ENCODE assay signal across 21 cellular contexts in the genomic region with DNA sequence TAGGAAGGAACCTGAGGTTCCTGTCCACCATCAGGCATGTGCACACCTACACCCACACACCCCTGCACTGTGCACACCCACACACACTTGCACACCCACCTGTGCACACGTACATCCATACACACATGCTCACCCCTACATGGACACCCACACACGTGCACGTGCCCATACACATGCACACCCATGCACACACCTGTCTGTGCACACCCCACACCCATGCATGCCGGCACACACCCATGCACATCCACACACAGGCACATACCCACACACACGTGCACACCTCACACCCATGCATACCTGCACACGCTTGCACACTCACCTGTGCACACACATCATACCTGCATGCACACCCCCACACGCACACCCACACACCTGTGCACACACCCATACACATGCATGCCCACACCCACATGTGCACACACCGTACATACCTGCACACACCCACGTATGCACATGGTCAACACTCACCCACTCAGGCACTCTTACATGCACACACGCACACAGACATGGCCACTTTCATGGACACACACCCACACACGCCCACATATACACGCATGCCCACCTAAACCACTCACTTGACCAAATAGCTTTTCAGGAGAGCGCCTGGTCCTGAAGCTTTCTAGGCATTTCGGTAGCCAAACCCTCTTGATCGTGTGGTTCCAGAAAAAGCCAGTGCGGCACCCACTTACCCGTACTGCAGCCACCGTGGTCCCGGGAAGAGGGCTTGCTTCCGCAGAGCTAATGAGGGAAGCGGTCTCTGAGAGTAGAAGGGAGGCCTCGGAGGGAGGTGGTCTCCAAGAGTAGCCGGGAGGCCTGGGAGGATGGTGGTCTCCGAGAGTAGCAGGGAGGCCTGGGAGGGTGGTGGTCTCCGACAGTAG. TPM values are rescaled to one million over a fixed set of nuclear protein-coding genes. Genes with fewer than 3 reads are reported as not detected.
DNase-seq lines count a peak whose midpoint lies in the region; ATAC-seq lines count a peak whose summit lies in the region.
"Had no signal": no experiment of that assay in that cellular context is flagged by ENCODE, and none has a peak within 500 bp of the region (broad histone marks: within the 10 kb centered on the region; RNA-seq: fewer than 3 reads in every experiment).

No MANE protein-coding gene starts in this region.

- peaks cover 2% of the 10 kb centered on the region for H3K27me3 Mint-ChIP-seq in activated CD4-positive, alpha-beta memory T cell treated with anti-CD3 and anti-CD28 coated beads for 36 hours
- H3K27me3 Mint-ChIP-seq in activated CD4-positive, alpha-beta memory T cell treated with anti-CD3 and anti-CD28 coated beads, Interleukin-2, amount 10 ng/mL, durations not matched to agents 7 days and 5 days = peaks cover 1% of the 10 kb centered on the region
- H3K27me3 Mint-ChIP-seq in T-helper 17 cell = no peaks in the 10 kb centered on the region
- no peaks in the 10 kb centered on the region for H3K27me3 Mint-ChIP-seq in memory B cell
- H3K27me3 Mint-ChIP-seq in stimulated activated memory B cell treated with anti-CD40 and anti-IgM and Interleukin-4, amounts not matched to agents 10 μg/mL and 1 μg/mL and 100 μg/mL, for 72 hours = no peaks in the 10 kb centered on the region

- no peak for ATAC-seq in T-helper 17 cell
- ATAC-seq in memory B cell (ENCODE audit: low read depth) = no peak
- no peak for ATAC-seq in stimulated activated memory B cell treated with anti-CD40 and anti-IgM and Interleukin-4, amounts not matched to agents 10 μg/mL and 1 μg/mL and 100 μg/mL, for 72 hours
- no peak for ATAC-seq in HG03439 (IDR thresholded peaks at IDR 0.05; ENCODE audit: unreplicated experiment)
- no peak for ATAC-seq in HG03469 (IDR thresholded peaks at IDR 0.05; ENCODE audit: unreplicated experiment)
- no peak for ATAC-seq in HG03039 (IDR thresholded peaks at IDR 0.05; ENCODE audit: unreplicated experiment)

- CTCF ChIA-PET in activated CD4-positive, alpha-beta memory T cell treated with anti-CD3 and anti-CD28 coated beads for 36 hours (lab: Charles Lee) = interaction anchor here (0.8 to 5.5 kb wide), 4 partner anchors 20 to 264 kb away, joined by 3 to 38 read pairs (median 4); no protein-coding TSS in a partner anchor
- CTCF ChIA-PET in activated CD4-positive, alpha-beta memory T cell treated with anti-CD3 and anti-CD28 coated beads, Interleukin-2, amount 10 ng/mL, durations not matched to agents 7 days and 5 days (lab: Charles Lee) = interaction anchor here (1.4 to 1.7 kb wide), 4 partner anchors 10 to 236 kb away, joined by 3 to 10 read pairs (median 4); no protein-coding TSS in a partner anchor

- POLR2A ChIA-PET in activated CD4-positive, alpha-beta memory T cell treated with anti-CD3 and anti-CD28 coated beads for 36 hours (lab: Charles Lee) = no interaction called here
- POLR2A ChIA-PET in activated CD4-positive, alpha-beta memory T cell treated with anti-CD3 and anti-CD28 coated beads, Interleukin-2, amount 10 ng/mL, durations not matched to agents 7 days and 5 days (lab: Charles Lee) = no interaction called here

- intact Hi-C loops in activated CD4-positive, alpha-beta memory T cell treated with anti-CD3 and anti-CD28 coated beads for 36 hours (cut with micrococcal nuclease) = loop anchor here (10.0 kb wide), 1 partner anchor 153 kb away; no protein-coding TSS in a partner anchor

- peak overlapping the region; percentile 3 for H3K27ac Mint-ChIP-seq in activated CD4-positive, alpha-beta memory T cell treated with anti-CD3 and anti-CD28 coated beads for 36 hours
- H3K27ac Mint-ChIP-seq in activated CD4-positive, alpha-beta memory T cell treated with anti-CD3 and anti-CD28 coated beads, Interleukin-2, amount 10 ng/mL, durations not matched to agents 7 days and 5 days = no peak overlapping the region
- H3K27ac Mint-ChIP-seq in T-helper 17 cell = no peak overlapping the region
- no peak overlapping the region for H3K27ac Mint-ChIP-seq in memory B cell
- H3K27ac Mint-ChIP-seq in stimulated activated memory B cell treated with anti-CD40 and anti-IgM and Interleukin-4, amounts not matched to agents 10 μg/mL and 1 μg/mL and 100 μg/mL, for 72 hours = peak overlapping the region; percentile 70

- no peak overlapping the region for H3K4me3 Mint-ChIP-seq in activated CD4-positive, alpha-beta memory T cell treated with anti-CD3 and anti-CD28 coated beads for 36 hours
- H3K4me3 Mint-ChIP-seq in activated CD4-positive, alpha-beta memory T cell treated with anti-CD3 and anti-CD28 coated beads, Interleukin-2, amount 10 ng/mL, durations not matched to agents 7 days and 5 days = no peak overlapping the region
- H3K4me3 Mint-ChIP-seq in T-helper 17 cell (peak overlapping the region; percentile 74), memory B cell (peak overlapping the region; percentile 43)
- H3K4me3 Mint-ChIP-seq in stimulated activated memory B cell treated with anti-CD40 and anti-IgM and Interleukin-4, amounts not matched to agents 10 μg/mL and 1 μg/mL and 100 μg/mL, for 72 hours = no peak overlapping the region

- H3K9me3 ChIP-seq in T-helper 17 cell (ENCODE audit: control insufficient read depth, low read length, poor library complexity, severe bottlenecking) = no peaks in the 10 kb centered on the region
- H3K9me3 ChIP-seq: left lung, testis, vagina had no signal

- H3K36me3 Mint-ChIP-seq in activated CD4-positive, alpha-beta memory T cell treated with anti-CD3 and anti-CD28 coated beads for 36 hours = no peaks in the 10 kb centered on the region
- H3K36me3 Mint-ChIP-seq in activated CD4-positive, alpha-beta memory T cell treated with anti-CD3 and anti-CD28 coated beads, Interleukin-2, amount 10 ng/mL, durations not matched to agents 7 days and 5 days (ENCODE audit: low read depth) = no peaks in the 10 kb centered on the region
- H3K36me3 Mint-ChIP-seq in T-helper 17 cell (ENCODE audit: low read depth) = no peaks in the 10 kb centered on the region
- H3K36me3 Mint-ChIP-seq in memory B cell = no peaks in the 10 kb centered on the region
- H3K36me3 Mint-ChIP-seq in stimulated activated memory B cell treated with anti-CD40 and anti-IgM and Interleukin-4, amounts not matched to agents 10 μg/mL and 1 μg/mL and 100 μg/mL, for 72 hours = no peaks in the 10 kb centered on the region

- no peak for DNase-seq in activated CD4-positive, alpha-beta memory T cell treated with anti-CD3 and anti-CD28 coated beads for 36 hours
- no peak for DNase-seq in activated CD4-positive, alpha-beta memory T cell treated with anti-CD3 and anti-CD28 coated beads, Interleukin-2, amount 10 ng/mL, durations not matched to agents 7 days and 5 days
- DNase-seq in T-helper 17 cell (no peak), memory B cell (ENCODE audit: low spot score in 2 of 2) (no peak)
- DNase-seq: activated gamma-delta T cell treated with Interleukin-2 at 50 U/mL for 16 hours; activated T-cell treated with anti-CD3 and anti-CD28 coated beads, Interleukin-2, amount 50 U/mL, for 1 hour; Karpas-422; left lung; midbrain; NCI-H146; NCI-H2107; NCI-H446; NCI-H82; RPMI8226; stimulated activated CD4-positive, alpha-beta T cell treated with anti-CD3 and anti-CD28 coated beads, Interleukin-2, amount 100 ng/mL, for 48 hours; testis had no signal

- H3K4me1 Mint-ChIP-seq in activated CD4-positive, alpha-beta memory T cell treated with anti-CD3 and anti-CD28 coated beads for 36 hours (ENCODE audit: low read depth) = peaks cover 21% of the 10 kb centered on the region
- peaks cover 28% of the 10 kb centered on the region for H3K4me1 Mint-ChIP-seq in activated CD4-positive, alpha-beta memory T cell treated with anti-CD3 and anti-CD28 coated beads, Interleukin-2, amount 10 ng/mL, durations not matched to agents 7 days and 5 days
- H3K4me1 Mint-ChIP-seq in T-helper 17 cell (peaks cover 20% of the 10 kb centered on the region), memory B cell (peaks cover 18% of the 10 kb centered on the region)
- peaks cover 26% of the 10 kb centered on the region for H3K4me1 Mint-ChIP-seq in stimulated activated memory B cell treated with anti-CD40 and anti-IgM and Interleukin-4, amounts not matched to agents 10 μg/mL and 1 μg/mL and 100 μg/mL, for 72 hours

- H3K9me3 Mint-ChIP-seq in activated CD4-positive, alpha-beta memory T cell treated with anti-CD3 and anti-CD28 coated beads for 36 hours = no peaks in the 10 kb centered on the region
- H3K9me3 Mint-ChIP-seq in activated CD4-positive, alpha-beta memory T cell treated with anti-CD3 and anti-CD28 coated beads, Interleukin-2, amount 10 ng/mL, durations not matched to agents 7 days and 5 days = no peaks in the 10 kb centered on the region
- no peaks in the 10 kb centered on the region for H3K9me3 Mint-ChIP-seq in memory B cell
- H3K9me3 Mint-ChIP-seq in stimulated activated memory B cell treated with anti-CD40 and anti-IgM and Interleukin-4, amounts not matched to agents 10 μg/mL and 1 μg/mL and 100 μg/mL, for 72 hours = peaks cover 2% of the 10 kb centered on the region

RNA-seq across cellular contexts. Expression of gene CLPTM1L, which starts 36.7 kb away (rescaled TPM):
- 10 to 100 TPM; 70.1 to 72.9 TPM for total RNA-seq in activated CD4-positive, alpha-beta memory T cell treated with anti-CD3 and anti-CD28 coated beads for 36 hours
- 100 to 1,000 TPM in 1 of 2 experiments, 10 to 100 TPM in 1; 99.7 to 101 TPM for total RNA-seq in activated CD4-positive, alpha-beta memory T cell treated with anti-CD3 and anti-CD28 coated beads, Interleukin-2, amount 10 ng/mL, durations not matched to agents 7 days and 5 days
- total RNA-seq in T-helper 17 cell = 10 to 100 TPM; 70.5 to 80.9 TPM

Comparison
In these comparisons a context has a peak if more than half of its experiments do, and no peak if none do; other contexts are left out.
1. H3K27ac Mint-ChIP-seq: peak in activated CD4-positive, alpha-beta memory T cell treated with anti-CD3 and anti-CD28 coated beads for 36 hours (single experiment) and stimulated activated memory B cell treated with anti-CD40 and anti-IgM and Interleukin-4, amounts not matched to agents 10 μg/mL and 1 μg/mL and 100 μg/mL, for 72 hours (single experiment); none in activated CD4-positive, alpha-beta memory T cell treated with anti-CD3 and anti-CD28 coated beads, Interleukin-2, amount 10 ng/mL, durations not matched to agents 7 days and 5 days (single experiment), T-helper 17 cell (single experiment) and memory B cell (single experiment).
2. H3K4me3 Mint-ChIP-seq: peak in T-helper 17 cell (single experiment) and memory B cell (single experiment); none in activated CD4-positive, alpha-beta memory T cell treated with anti-CD3 and anti-CD28 coated beads for 36 hours (single experiment), activated CD4-positive, alpha-beta memory T cell treated with anti-CD3 and anti-CD28 coated beads, Interleukin-2, amount 10 ng/mL, durations not matched to agents 7 days and 5 days (single experiment) and stimulated activated memory B cell treated with anti-CD40 and anti-IgM and Interleukin-4, amounts not matched to agents 10 μg/mL and 1 μg/mL and 100 μg/mL, for 72 hours (single experiment).